ENCODE assay signal across 14 cellular contexts in genomic region chr1:212712451-212713303, GRCh38. TPM values are rescaled to one million over a fixed set of nuclear protein-coding genes. Genes with fewer than 3 reads are reported as not detected.
A peak's percentile ranks its signal among the peaks of the same experiment; 100 is the strongest.
DNase-seq lines count a peak whose midpoint lies in the region; ATAC-seq and TF ChIP-seq lines count a peak whose summit lies in the region.
"Had no signal": no experiment of that assay in that cellular context is flagged by ENCODE, and none has a peak within 500 bp of the region (broad histone marks: within the 10 kb centered on the region; RNA-seq: fewer than 3 reads in every experiment).

No MANE protein-coding gene starts in this region.

- no peak overlapping the region for H3K4me2 ChIP-seq in fibroblast of lung (ENCODE audit: extremely low read depth, insufficient read depth, low read length)

- H3K27me3 ChIP-seq in ACC112 (ENCODE audit: insufficient read depth, low read length) (no peaks in the 10 kb centered on the region), fibroblast of lung (ENCODE audit: control insufficient read depth, insufficient read depth, low read length) (no peaks in the 10 kb centered on the region), WERI-Rb-1 (ENCODE audit: insufficient read depth, low read depth, severe bottlenecking) (no peaks in the 10 kb centered on the region), prostate gland (replicated peaks; ENCODE audit: insufficient read depth) (no peaks in the 10 kb centered on the region)

- H3K27ac ChIP-seq in ACC112 (ENCODE audit: low read depth, low read length) (peak overlapping the region; percentile 55), SK-N-MC (no peak overlapping the region), fibroblast of lung (ENCODE audit: insufficient read depth, low read length) (peak overlapping the region; percentile 54), WERI-Rb-1 (no peak overlapping the region), prostate gland (no peak overlapping the region)

- no peak overlapping the region for H3K4me3 ChIP-seq in ACC112 (ENCODE audit: low read depth, low read length)
- H3K4me3 ChIP-seq in SK-N-MC, result no peak overlapping the region
- no peak overlapping the region for H3K4me3 ChIP-seq in fibroblast of lung (replicated peaks in 1 of 4; ENCODE audit: control extremely low read depth in 1 of 4, insufficient read depth in 1 of 4, low read depth in 3 of 4, low read length in 4 of 4)
- H3K4me3 ChIP-seq in WERI-Rb-1 (ENCODE audit: low read depth, low read length), result no peak overlapping the region
- no peak overlapping the region for H3K4me3 ChIP-seq in prostate gland
- H3K4me3 ChIP-seq: lung had no signal

- H2AFZ ChIP-seq in ACC112 (ENCODE audit: low read length, unreplicated experiment) (no peak overlapping the region), fibroblast of lung (ENCODE audit: low read length) (no peak overlapping the region)

- intact Hi-C loops in prostate gland (cut with DNase I), result no loop called here

- H3K4me1 ChIP-seq in ACC112 (ENCODE audit: control insufficient read depth, insufficient read depth, low read length, unreplicated experiment), result peaks cover 15% of the 10 kb centered on the region
- H3K4me1 ChIP-seq in fibroblast of lung (ENCODE audit: control insufficient read depth, extremely low read depth, insufficient read depth, low read length), result no peaks in the 10 kb centered on the region
- H3K4me1 ChIP-seq in prostate gland (replicated peaks), result no peaks in the 10 kb centered on the region

- no peak for TF ChIP-seq POLR2A in prostate gland (IDR thresholded peaks at IDR 0.05)

- H3K79me2 ChIP-seq in ACC112 (ENCODE audit: control insufficient read depth, insufficient read depth, low read length, unreplicated experiment) (no peaks in the 10 kb centered on the region), fibroblast of lung (ENCODE audit: control insufficient read depth, insufficient read depth, low read length) (no peaks in the 10 kb centered on the region)

- 69% methylated on average over 4 of the region's 4 CpGs for WGBS in prostate gland

- DNase-seq in GM04504 (ENCODE audit: low read depth) (peak; percentile 51), SK-N-MC (ENCODE audit: low read depth, low spot score) (peak; percentile 30), fibroblast of lung (ENCODE audit: low read depth in 2 of 2) (peak in 1 of 2 donors; percentile 93), WERI-Rb-1 (no peak), prostate gland (ENCODE audit: low spot score) (no peak), SHP77 (lab: John Stamatoyannopoulos, UW) (no peak)
- DNase-seq: activated CD4-positive, alpha-beta T cell treated with anti-CD3 and anti-CD28 coated beads, Interleukin-2, amount 50 U/mL, for 48 hours; glutamatergic neuron; Karpas-422; NCI-H345; SIG-M5 had no signal

- H3K36me3 ChIP-seq in ACC112 (ENCODE audit: insufficient read depth, low read length), result no peaks in the 10 kb centered on the region
- no peaks in the 10 kb centered on the region for H3K36me3 ChIP-seq in SK-N-MC (ENCODE audit: insufficient read depth, low read length)
- H3K36me3 ChIP-seq in fibroblast of lung (ENCODE audit: control insufficient read depth, insufficient read depth, low read length), result no peaks in the 10 kb centered on the region
- no peaks in the 10 kb centered on the region for H3K36me3 ChIP-seq in WERI-Rb-1
- no peaks in the 10 kb centered on the region for H3K36me3 ChIP-seq in prostate gland

- no peaks in the 10 kb centered on the region for H4K20me1 ChIP-seq in fibroblast of lung (ENCODE audit: control insufficient read depth, extremely low read depth, insufficient read depth, low read length)

- no peak for ATAC-seq in HG02981 (IDR thresholded peaks at IDR 0.05; ENCODE audit: unreplicated experiment)

- H3K9ac ChIP-seq in SK-N-MC (ENCODE audit: insufficient read length) (no peak overlapping the region), fibroblast of lung (ENCODE audit: insufficient read depth, low read length) (no peak overlapping the region)

- H3K9me3 ChIP-seq in SK-N-MC (ENCODE audit: low read depth, low read length) (no peaks in the 10 kb centered on the region), fibroblast of lung (ENCODE audit: control insufficient read depth, insufficient read depth, low read depth, low read length) (no peaks in the 10 kb centered on the region), WERI-Rb-1 (ENCODE audit: severe bottlenecking) (peaks cover 3% of the 10 kb centered on the region), prostate gland (no peaks in the 10 kb centered on the region)

- TF ChIP-seq CTCF in fibroblast of lung (conservative IDR thresholded peaks at IDR 0.05 in 1 of 2, IDR thresholded peaks at IDR 0.05 in 1 of 2; ENCODE audit: low read depth in 1 of 2, low read length in 2 of 2) (no peak), WERI-Rb-1 (IDR thresholded peaks at IDR 0.05; ENCODE audit: low read depth, low read length) (no peak), prostate gland (IDR thresholded peaks at IDR 0.05) (no peak)

RNA-seq across cellular contexts. Expression of gene BATF3, which starts 13.0 kb away (rescaled TPM):
- total RNA-seq in fibroblast of lung (3.3 and 6.8 TPM in 2 replicates), prostate gland (1 to 10 TPM in 1 of 2 donors, not detected in 1; 4.0 TPM)
- polyA plus RNA-seq in fibroblast of lung, result 3.6 and 9.1 TPM in 2 replicates
- 8.4 and 19.3 TPM in 2 replicates for polyA plus RNA-seq in fibroblast of lung (2012)
- 1.0 and 4.8 TPM in 2 replicates for polyA minus RNA-seq in fibroblast of lung (ENCODE audit: low replicate concordance)

Comparison
In these comparisons a context has a peak if more than half of its experiments do, and no peak if none do; other contexts are left out.
1. H3K27ac ChIP-seq: peak in ACC112 (single experiment) and fibroblast of lung (single experiment); none in SK-N-MC (single experiment), WERI-Rb-1 (single experiment) and prostate gland (0 of 2).
2. DNase-seq: peak in GM04504 (single experiment) and SK-N-MC (single experiment); none in WERI-Rb-1 (single experiment), prostate gland (single experiment) and SHP77 (0 of 2).